ENCODE assay signal across 9 cellular contexts in genomic region chr7:137986252-137987010, GRCh38. TPM values are rescaled to one million over a fixed set of nuclear protein-coding genes. Genes with fewer than 3 reads are reported as not detected.
DNase-seq lines count a peak whose midpoint lies in the region; ATAC-seq, FAIRE-seq and TF ChIP-seq lines count a peak whose summit lies in the region.
"Had no signal": no experiment of that assay in that cellular context is flagged by ENCODE, and none has a peak within 500 bp of the region (broad histone marks: within the 10 kb centered on the region; RNA-seq: fewer than 3 reads in every experiment).

No MANE protein-coding gene starts in this region.

- DNase-seq in MV-4-11 (lab: John Stamatoyannopoulos, UW), result peak; percentile 25
- DNase-seq in endothelial cell of umbilical vein (ENCODE audit: low read depth, low spot score), result no peak
- no peak for DNase-seq in upper lobe of right lung
- no peak for DNase-seq in NCI-H2171 treated with DMSO at 0.1 percent for 48 hours (lab: John Stamatoyannopoulos, UW)
- DNase-seq in CD1c-positive myeloid dendritic cell (ENCODE audit: extremely low spot score), result no peak
- no peak for DNase-seq in superior temporal gyrus (ENCODE audit: extremely low spot score)
- DNase-seq: activated CD8-positive, alpha-beta T cell treated with anti-CD3 and anti-CD28 coated beads, Interleukin-2, amount 10 ng/mL, durations not matched to agents 7 days and 5 days; NCI-H510A had no signal

- H3K27ac ChIP-seq in endothelial cell of umbilical vein (ENCODE audit: insufficient read depth, low read depth, low read length) (no peak overlapping the region), mucosa of rectum (ENCODE audit: low read depth in 2 of 2, low read length in 2 of 2) (peak overlapping the region; percentile 59), upper lobe of right lung (peak overlapping the region; percentile 20)

- H3K4me1 ChIP-seq in endothelial cell of umbilical vein (ENCODE audit: control insufficient read depth, extremely low read depth, insufficient read depth, low read length) (peaks cover 79% of the 10 kb centered on the region), mucosa of rectum (ENCODE audit: control insufficient read depth in 2 of 2, insufficient read depth in 2 of 2, low read length in 2 of 2) (peaks cover 16 to 20% of the 10 kb centered on the region in 2 donors), upper lobe of right lung (peaks cover 72% of the 10 kb centered on the region)

- no peak for TF ChIP-seq POLR2A in endothelial cell of umbilical vein (IDR thresholded peaks at IDR 0.05; ENCODE audit: low read depth, low read length)

- H3K36me3 ChIP-seq in endothelial cell of umbilical vein (ENCODE audit: control insufficient read depth in 2 of 2, extremely low read depth in 1 of 2, insufficient read depth in 2 of 2, low read length in 2 of 2), result no peaks in the 10 kb centered on the region
- peaks cover 0 to 2% of the 10 kb centered on the region in 2 donors for H3K36me3 ChIP-seq in mucosa of rectum (ENCODE audit: control insufficient read depth in 2 of 2, insufficient read depth in 2 of 2, low read length in 2 of 2)
- H3K36me3 ChIP-seq in upper lobe of right lung, result no peaks in the 10 kb centered on the region

- no peaks in the 10 kb centered on the region for H3K9me3 ChIP-seq in endothelial cell of umbilical vein (replicated peaks; ENCODE audit: control insufficient read depth, insufficient read depth, low read length)
- H3K9me3 ChIP-seq in mucosa of rectum (ENCODE audit: control insufficient read depth in 2 of 2, low read length in 2 of 2), result no peaks in the 10 kb centered on the region
- H3K9me3 ChIP-seq in upper lobe of right lung, result no peaks in the 10 kb centered on the region

- H3K9ac ChIP-seq in endothelial cell of umbilical vein (replicated peaks; ENCODE audit: extremely low read depth, insufficient read depth, low read length) (no peak overlapping the region), mucosa of rectum (ENCODE audit: low read depth in 1 of 2, low read length in 2 of 2) (peak overlapping the region in 1 of 2 donors; percentile 1)

- H4K20me1 ChIP-seq in endothelial cell of umbilical vein (replicated peaks; ENCODE audit: control insufficient read depth, extremely low read depth, insufficient read depth, low read length), result no peaks in the 10 kb centered on the region

- FAIRE-seq in endothelial cell of umbilical vein (lab: Jason Lieb, UNC), result peak; percentile 26

- CTCF ChIA-PET in endothelial cell of umbilical vein (lab: Charles Lee), result interaction anchor here (0.6 to 1.9 kb wide), 4 partner anchors 10 to 798 kb away, joined by 3 to 7 read pairs (median 3); partner anchors contain the start of gene CREB3L2

- H3K4me3 ChIP-seq in endothelial cell of umbilical vein (replicated peaks in 1 of 3; ENCODE audit: insufficient read depth in 1 of 3, low read depth in 1 of 3, low read length in 3 of 3) (no peak overlapping the region), mucosa of rectum (ENCODE audit: low read length in 2 of 2) (no peak overlapping the region), upper lobe of right lung (no peak overlapping the region)

- intact Hi-C loops in endothelial cell of umbilical vein (cut with micrococcal nuclease) (loop anchor here (2.0 kb wide), 1 partner anchor 54 kb away; no protein-coding TSS in a partner anchor), upper lobe of right lung (cut with DNase I) (no loop called here)

- BruUV-seq in endothelial cell of umbilical vein (replicated peaks; lab: Mats Ljungman, UMichigan), result no TSS peak

- POLR2A ChIA-PET in endothelial cell of umbilical vein (lab: Charles Lee), result interaction anchor here (0.6 kb wide), 1 partner anchor 40 kb away, joined by 3 read pairs; no protein-coding TSS in a partner anchor

- H3K27me3 ChIP-seq in endothelial cell of umbilical vein (ENCODE audit: control insufficient read depth in 2 of 2, insufficient read depth in 2 of 2, low read length in 2 of 2), result no peaks in the 10 kb centered on the region
- no peaks in the 10 kb centered on the region for H3K27me3 ChIP-seq in mucosa of rectum (ENCODE audit: control insufficient read depth in 2 of 2, insufficient read depth in 2 of 2, low read length in 2 of 2)
- H3K27me3 ChIP-seq in upper lobe of right lung, result no peaks in the 10 kb centered on the region

- H3K79me2 ChIP-seq in endothelial cell of umbilical vein (ENCODE audit: control insufficient read depth, insufficient read depth, low read length), result peaks cover 81% of the 10 kb centered on the region

- H2AFZ ChIP-seq in endothelial cell of umbilical vein (ENCODE audit: low read depth, low read length), result no peak overlapping the region

- peak overlapping the region; percentile 0 for H3K4me2 ChIP-seq in endothelial cell of umbilical vein (ENCODE audit: insufficient read depth, low read length)

- TF ChIP-seq CTCF in endothelial cell of umbilical vein (IDR thresholded peaks at IDR 0.05; ENCODE audit: extremely low read depth in 1 of 2, insufficient read depth in 1 of 2, low read depth in 1 of 2, low read length in 2 of 2) (no peak), upper lobe of right lung (IDR thresholded peaks at IDR 0.05) (no peak)

- H3K9me1 ChIP-seq in endothelial cell of umbilical vein (replicated peaks; ENCODE audit: control insufficient read depth, extremely low read depth, insufficient read depth, low read length), result no peaks in the 10 kb centered on the region

- dilution Hi-C loops in endothelial cell of umbilical vein (cut with MboI; ENCODE audit: extremely low pct_ligation_motif_present, low sequenced_read_pairs), result no loop called here

- ATAC-seq in upper lobe of right lung, result peak; percentile 43
- ATAC-seq: activated CD8-positive, alpha-beta T cell treated with anti-CD3 and anti-CD28 coated beads, Interleukin-2, amount 10 ng/mL, durations not matched to agents 7 days and 5 days had no signal

TF ChIP-seq in endothelial cell of umbilical vein, 7 proteins besides CTCF, POLR2A, EP300 and RAD21:
- no peak for TF ChIP-seq MAX (IDR thresholded peaks at IDR 0.05; ENCODE audit: insufficient read depth, insufficient read length)
- TF ChIP-seq JUN (IDR thresholded peaks at IDR 0.05; ENCODE audit: borderline replicate concordance, insufficient read depth, insufficient read length, low read depth), result no peak
- TF ChIP-seq GATA2 (IDR thresholded peaks at IDR 0.05; ENCODE audit: insufficient read depth, insufficient read length, low read depth, low read length), result no peak
- no peak for TF ChIP-seq MYC (IDR thresholded peaks at IDR 0.05; ENCODE audit: low read depth, low read length)
- TF ChIP-seq EZH2 (IDR thresholded peaks at IDR 0.05; ENCODE audit: borderline replicate concordance, low read depth, low read length, severe bottlenecking), result no peak
- TF ChIP-seq POLR2AphosphoS5 (IDR thresholded peaks at IDR 0.05; ENCODE audit: insufficient read depth, low read depth, low read length), result no peak
- TF ChIP-seq FOS (IDR thresholded peaks at IDR 0.05; ENCODE audit: borderline replicate concordance, insufficient read depth, low read length), result no peak

RNA-seq across cellular contexts. Expression of gene CREB3L2, which starts 15.5 kb away (rescaled TPM):
- total RNA-seq in endothelial cell of umbilical vein (89.5 and 93.4 TPM in 2 replicates), upper lobe of right lung (61.8 TPM)
- 29.6 and 32.1 TPM in 2 replicates for polyA plus RNA-seq in endothelial cell of umbilical vein
- 33.1 and 33.4 TPM in 2 replicates for polyA plus RNA-seq in endothelial cell of umbilical vein (2011; cell fraction: cytosol; rRNA removed)
- 36.1 and 37.2 TPM in 2 replicates for polyA plus RNA-seq in endothelial cell of umbilical vein (2011; cell fraction: nucleus; rRNA removed)
- 26.6 and 30.7 TPM in 2 replicates for polyA plus RNA-seq in endothelial cell of umbilical vein (2012)
- polyA minus RNA-seq in endothelial cell of umbilical vein, result 79.8 and 96.8 TPM in 2 replicates
- 14.5 TPM for polyA minus RNA-seq in endothelial cell of umbilical vein (2011; cell fraction: cytosol; rRNA and poly(A)+ RNA removed)
- polyA minus RNA-seq in endothelial cell of umbilical vein (2011; cell fraction: nucleus; rRNA and poly(A)+ RNA removed), result 110 and 141 TPM in 2 replicates
